ENCODE assay signal across 24 cellular contexts in genomic region chr1:245751111-245751510, GRCh38.
A peak's percentile ranks its signal among the peaks of the same experiment; 100 is the strongest.
DNase-seq lines count a peak whose midpoint lies in the region; ATAC-seq and TF ChIP-seq lines count a peak whose summit lies in the region.
"Had no signal": no experiment of that assay in that cellular context is flagged by ENCODE, and none has a peak within 500 bp of the region (broad histone marks: within the 10 kb centered on the region; RNA-seq: fewer than 3 reads in every experiment).

No MANE protein-coding gene starts in this region.

- H4K20me1 ChIP-seq in GM23338 (replicated peaks; ENCODE audit: insufficient read depth) (no peaks in the 10 kb centered on the region), hepatocyte (ENCODE audit: insufficient read depth, poor library complexity, severe bottlenecking) (no peaks in the 10 kb centered on the region), smooth muscle cell (ENCODE audit: low read depth) (no peaks in the 10 kb centered on the region)

- peak overlapping the region; percentile 53 for H3K9ac ChIP-seq in smooth muscle cell (ENCODE audit: low read depth)

- CTCF ChIA-PET in activated naive CD4-positive, alpha-beta T cell treated with anti-CD3 and anti-CD28 coated beads for 36 hours (lab: Charles Lee), result no interaction called here

- no peak overlapping the region for H2AFZ ChIP-seq in GM23338
- H2AFZ ChIP-seq in hepatocyte, result no peak overlapping the region
- no peak overlapping the region for H2AFZ ChIP-seq in smooth muscle cell (ENCODE audit: low read depth)
- H2AFZ ChIP-seq: PC-9 had no signal

- H3K36me3 Mint-ChIP-seq in GM23338 (ENCODE audit: low read depth) (peaks cover 12% of the 10 kb centered on the region), brain (peaks cover 44% of the 10 kb centered on the region)
- peaks cover 10 to 11% of the 10 kb centered on the region in 2 donors for H3K36me3 Mint-ChIP-seq in activated T-cell treated with anti-CD3 and anti-CD28 coated beads, Interleukin-2, amount 50 U/mL, for 72 hours (ENCODE audit: insufficient read depth in 2 of 2)
- peaks cover 54% of the 10 kb centered on the region for H3K36me3 Mint-ChIP-seq in activated naive CD4-positive, alpha-beta T cell treated with anti-CD3 and anti-CD28 coated beads for 36 hours (ENCODE audit: low read depth)

- TF ChIP-seq CTCF in GM23338 (conservative IDR thresholded peaks at IDR 0.05; ENCODE audit: low read depth in 2 of 2) (no peak), brain (conservative IDR thresholded peaks at IDR 0.05) (no peak), hepatocyte (IDR thresholded peaks at IDR 0.05; ENCODE audit: poor library complexity) (no peak), smooth muscle cell (IDR thresholded peaks at IDR 0.05; ENCODE audit: borderline replicate concordance, insufficient read depth, poor library complexity, severe bottlenecking) (no peak)

- H3K36me3 ChIP-seq in GM23338 (ENCODE audit: insufficient read depth), result no peaks in the 10 kb centered on the region
- H3K36me3 ChIP-seq in hepatocyte (replicated peaks; ENCODE audit: insufficient read depth, low read depth), result no peaks in the 10 kb centered on the region
- peaks cover 11% of the 10 kb centered on the region for H3K36me3 ChIP-seq in smooth muscle cell (ENCODE audit: low read depth)
- H3K36me3 ChIP-seq: pancreas, WERI-Rb-1 had no signal

- 0 out of 2 replicates have a peak overlapping the region, but pooled peaks have one; percentile 2 for H3K27ac Mint-ChIP-seq in GM23338
- peak overlapping the region in 3 of 5 experiments; percentile 16 to 84 (median 50) for H3K27ac Mint-ChIP-seq in brain
- H3K27ac Mint-ChIP-seq in activated T-cell treated with anti-CD3 and anti-CD28 coated beads, Interleukin-2, amount 50 U/mL, for 72 hours, result no peak overlapping the region
- H3K27ac Mint-ChIP-seq in activated naive CD4-positive, alpha-beta T cell treated with anti-CD3 and anti-CD28 coated beads for 36 hours, result no peak overlapping the region
- H3K27ac Mint-ChIP-seq: activated naive CD4-positive, alpha-beta T cell treated with anti-CD3 and anti-CD28 coated beads, Interleukin-2, amount 10 ng/mL, durations not matched to agents 7 days and 5 days; dendritic cell treated with granulocyte-macrophage colony-stimulating factor and Interleukin-4, amounts not matched to agents 40 ng/mL and 50 ng/mL, for 4 days; T-helper 1 cell treated with Interleukin-12 subunit alpha and Interleukin-12 subunit beta and Interleukin-4 antibody, amounts not matched to agents 30 μg/mL and 1 μg/mL, for 36 hours had no signal

- 55% methylated on average over 4 of the region's 4 CpGs for WGBS in hepatocyte (ENCODE audit: low lambda C conversion rate, missing lambda C conversion rate)
- WGBS in smooth muscle cell (ENCODE audit: low lambda C conversion rate), result 2% methylated on average over 4 of the region's 4 CpGs

- no peak for ATAC-seq in GM23338
- ATAC-seq in activated T-cell treated with anti-CD3 and anti-CD28 coated beads, Interleukin-2, amount 50 U/mL, for 72 hours (replicated peaks in 1 of 2), result no peak
- ATAC-seq: left lobe of liver, pancreas, sciatic nerve, upper lobe of right lung had no signal

- H3K79me2 ChIP-seq in GM23338 (replicated peaks; ENCODE audit: insufficient read depth) (no peaks in the 10 kb centered on the region), hepatocyte (no peaks in the 10 kb centered on the region), smooth muscle cell (ENCODE audit: low read depth) (no peaks in the 10 kb centered on the region)

- no peak for DNase-seq in GM23338 (ENCODE audit: low spot score)
- DNase-seq in hepatocyte (ENCODE audit: low spot score), result peak; percentile 41
- DNase-seq in smooth muscle cell (lab: John Stamatoyannopoulos, UW; ENCODE audit: unreplicated experiment), result no peak
- no peak for DNase-seq in activated T-cell treated with anti-CD3 and anti-CD28 coated beads, Interleukin-2, amount 50 U/mL, for 72 hours
- no peak for DNase-seq in activated naive CD4-positive, alpha-beta T cell treated with anti-CD3 and anti-CD28 coated beads for 36 hours
- no peak for DNase-seq in NCI-H187 treated with DMSO at 0.1 percent for 48 hours (lab: John Stamatoyannopoulos, UW)
- DNase-seq: activated naive CD4-positive, alpha-beta T cell treated with anti-CD3 and anti-CD28 coated beads, Interleukin-2, amount 10 ng/mL, durations not matched to agents 7 days and 5 days; DMS153; GF-D8; HCEC 1CT; NCI-H146; NCI-H2227 treated with DMSO at 0.1 percent for 48 hours; pancreas; PC-9; stimulated activated CD4-positive, alpha-beta T cell treated with anti-CD3 and anti-CD28 coated beads, Interleukin-2, amount 100 ng/mL, for 24 hours; stomach; upper lobe of right lung; WERI-Rb-1 had no signal

- intact Hi-C loops in activated naive CD4-positive, alpha-beta T cell treated with anti-CD3 and anti-CD28 coated beads for 36 hours (cut with micrococcal nuclease), result no loop called here

- no peak overlapping the region for H3K4me3 Mint-ChIP-seq in GM23338
- H3K4me3 Mint-ChIP-seq in brain, result peak overlapping the region in 1 of 5 experiments; percentile 44
- no peak overlapping the region for H3K4me3 Mint-ChIP-seq in activated T-cell treated with anti-CD3 and anti-CD28 coated beads, Interleukin-2, amount 50 U/mL, for 72 hours
- H3K4me3 Mint-ChIP-seq in activated naive CD4-positive, alpha-beta T cell treated with anti-CD3 and anti-CD28 coated beads for 36 hours, result no peak overlapping the region
- H3K4me3 Mint-ChIP-seq: activated naive CD4-positive, alpha-beta T cell treated with anti-CD3 and anti-CD28 coated beads, Interleukin-2, amount 10 ng/mL, durations not matched to agents 7 days and 5 days; dendritic cell treated with granulocyte-macrophage colony-stimulating factor and Interleukin-4, amounts not matched to agents 40 ng/mL and 50 ng/mL, for 4 days; T-helper 1 cell treated with Interleukin-12 subunit alpha and Interleukin-12 subunit beta and Interleukin-4 antibody, amounts not matched to agents 30 μg/mL and 1 μg/mL, for 36 hours had no signal

- H3K4me2 ChIP-seq in GM23338, result no peak overlapping the region
- peak overlapping the region; percentile 44 for H3K4me2 ChIP-seq in hepatocyte
- H3K4me2 ChIP-seq in smooth muscle cell, result peak overlapping the region; percentile 68
- H3K4me2 ChIP-seq: PC-9 had no signal

- H3K9me3 ChIP-seq in hepatocyte (ENCODE audit: low read depth), result no peaks in the 10 kb centered on the region
- H3K9me3 ChIP-seq in smooth muscle cell (replicated peaks; ENCODE audit: low read depth), result no peaks in the 10 kb centered on the region
- H3K9me3 ChIP-seq: pancreas, upper lobe of right lung had no signal

- H3F3A ChIP-seq in GM23338 (replicated peaks; ENCODE audit: low read depth), result no peaks in the 10 kb centered on the region
- H3F3A ChIP-seq in smooth muscle cell (ENCODE audit: low read depth), result peaks cover 29% of the 10 kb centered on the region

- no peak overlapping the region for H3K27ac ChIP-seq in GM23338 (ENCODE audit: low read depth)
- H3K27ac ChIP-seq in hepatocyte, result peak overlapping the region; percentile 59
- peak overlapping the region; percentile 72 for H3K27ac ChIP-seq in smooth muscle cell (ENCODE audit: low read depth)
- H3K27ac ChIP-seq: pancreas, PC-9, stomach, upper lobe of right lung, WERI-Rb-1 had no signal

- peaks cover 10% of the 10 kb centered on the region; the same call in 1 of the 2 replicates for H3K4me1 ChIP-seq in GM23338 (ENCODE audit: insufficient read depth)
- H3K4me1 ChIP-seq in hepatocyte (ENCODE audit: insufficient read depth), result peaks cover 13% of the 10 kb centered on the region
- peaks cover 26% of the 10 kb centered on the region for H3K4me1 ChIP-seq in smooth muscle cell (ENCODE audit: low read depth)
- H3K4me1 ChIP-seq: breast epithelium, pancreas, stomach, upper lobe of right lung had no signal

- peaks cover 25% of the 10 kb centered on the region for H3K4me1 Mint-ChIP-seq in GM23338
- H3K4me1 Mint-ChIP-seq in brain, result peaks cover 16% of the 10 kb centered on the region
- no peaks in the 10 kb centered on the region for H3K4me1 Mint-ChIP-seq in activated T-cell treated with anti-CD3 and anti-CD28 coated beads, Interleukin-2, amount 50 U/mL, for 72 hours (ENCODE audit: low read depth)
- H3K4me1 Mint-ChIP-seq in activated naive CD4-positive, alpha-beta T cell treated with anti-CD3 and anti-CD28 coated beads for 36 hours (ENCODE audit: low read depth), result no peaks in the 10 kb centered on the region
- H3K4me1 Mint-ChIP-seq: activated naive CD4-positive, alpha-beta T cell treated with anti-CD3 and anti-CD28 coated beads, Interleukin-2, amount 10 ng/mL, durations not matched to agents 7 days and 5 days had no signal

- H3K4me3 ChIP-seq in GM23338, result no peak overlapping the region
- H3K4me3 ChIP-seq in hepatocyte, result no peak overlapping the region
- no peak overlapping the region for H3K4me3 ChIP-seq in smooth muscle cell
- H3K4me3 ChIP-seq: breast epithelium, pancreas, PC-9, stomach, upper lobe of right lung had no signal

- H3K9me2 ChIP-seq in GM23338 (ENCODE audit: insufficient read depth), result no peaks in the 10 kb centered on the region
- no peaks in the 10 kb centered on the region for H3K9me2 ChIP-seq in hepatocyte (replicated peaks; ENCODE audit: insufficient read depth)

- H3K27me3 Mint-ChIP-seq in GM23338 (ENCODE audit: insufficient read depth, low read depth, poor library complexity) (no peaks in the 10 kb centered on the region), brain (peaks cover 7% of the 10 kb centered on the region)
- H3K27me3 Mint-ChIP-seq in activated T-cell treated with anti-CD3 and anti-CD28 coated beads, Interleukin-2, amount 50 U/mL, for 72 hours (ENCODE audit: low read depth), result no peaks in the 10 kb centered on the region
- H3K27me3 Mint-ChIP-seq in activated naive CD4-positive, alpha-beta T cell treated with anti-CD3 and anti-CD28 coated beads for 36 hours (ENCODE audit: low read depth), result no peaks in the 10 kb centered on the region
- H3K27me3 Mint-ChIP-seq: activated naive CD4-positive, alpha-beta T cell treated with anti-CD3 and anti-CD28 coated beads, Interleukin-2, amount 10 ng/mL, durations not matched to agents 7 days and 5 days; dendritic cell treated with granulocyte-macrophage colony-stimulating factor and Interleukin-4, amounts not matched to agents 40 ng/mL and 50 ng/mL, for 4 days had no signal

- H3K9me3 Mint-ChIP-seq in GM23338 (peaks cover 8% of the 10 kb centered on the region; the same call in 1 of the 3 replicates), brain (peaks cover 12 to 37% (median 31%) of the 10 kb centered on the region in 5 experiments)
- H3K9me3 Mint-ChIP-seq in activated T-cell treated with anti-CD3 and anti-CD28 coated beads, Interleukin-2, amount 50 U/mL, for 72 hours, result peaks cover 6% of the 10 kb centered on the region in 2 donors
- peaks cover 27% of the 10 kb centered on the region for H3K9me3 Mint-ChIP-seq in activated naive CD4-positive, alpha-beta T cell treated with anti-CD3 and anti-CD28 coated beads for 36 hours

- no peaks in the 10 kb centered on the region for H3K27me3 ChIP-seq in GM23338 (ENCODE audit: insufficient read depth)
- no peaks in the 10 kb centered on the region for H3K27me3 ChIP-seq in hepatocyte
- H3K27me3 ChIP-seq in smooth muscle cell (ENCODE audit: low read depth), result no peaks in the 10 kb centered on the region
- H3K27me3 ChIP-seq: breast epithelium, pancreas, stomach, upper lobe of right lung had no signal

TF ChIP-seq in GM23338, 12 proteins besides CTCF, POLR2A, EP300 and RAD21:
- TF ChIP-seq POLR2AphosphoS5 (IDR thresholded peaks at IDR 0.05; ENCODE audit: low read depth), result no peak
- TF ChIP-seq CREB1 (CRISPR knock-in tag; IDR thresholded peaks at IDR 0.05; ENCODE audit: low read depth), result no peak
TF ChIP-seq in GM23338: peak in this region for 0.

Comparison
In these comparisons a context has a peak if more than half of its experiments do, and no peak if none do; other contexts are left out.
1. H3K27ac Mint-ChIP-seq: peak in GM23338 (single experiment) and brain (3 of 5); none in activated T-cell treated with anti-CD3 and anti-CD28 coated beads, Interleukin-2, amount 50 U/mL, for 72 hours (single experiment) and activated naive CD4-positive, alpha-beta T cell treated with anti-CD3 and anti-CD28 coated beads for 36 hours (single experiment).